Comparison of ENCODE assay signal across 18 cellular contexts in the genomic region with DNA sequence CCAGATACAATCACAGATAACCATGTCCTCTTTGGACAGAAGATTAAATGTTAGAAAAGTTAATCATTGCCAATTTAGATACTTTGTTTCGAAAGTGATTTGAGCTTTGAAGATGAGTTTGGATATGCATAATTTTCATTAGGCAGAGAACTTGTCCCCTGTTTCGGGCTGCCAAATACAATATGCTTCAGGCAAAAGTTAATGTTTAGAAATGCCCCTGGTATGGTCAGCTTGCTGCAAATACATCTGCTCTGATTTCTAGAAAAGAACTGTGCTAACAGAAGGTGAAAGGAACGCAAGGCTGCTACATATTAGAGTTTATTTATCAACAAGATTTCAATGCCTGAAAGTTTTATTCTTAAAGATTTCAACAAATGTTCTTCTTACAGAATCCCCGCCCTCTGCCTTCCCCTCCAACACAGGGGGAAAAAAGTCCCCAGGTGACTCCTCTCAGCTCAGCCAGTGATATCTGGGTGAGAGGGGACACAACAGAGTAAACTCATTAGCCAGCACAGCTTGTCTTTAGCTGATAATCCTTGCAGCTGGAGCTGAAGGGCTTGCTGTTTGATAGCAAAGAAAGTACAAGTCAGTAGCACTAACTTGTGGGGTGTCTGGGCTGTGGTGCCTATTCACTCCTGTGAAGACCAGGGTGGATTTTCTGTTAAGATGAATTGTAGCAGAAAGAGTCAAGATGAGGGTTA.
DNase-seq lines count a peak whose midpoint lies in the region; ATAC-seq and FAIRE-seq lines count a peak whose summit lies in the region.
"Had no signal": no experiment of that assay in that cellular context is flagged by ENCODE, and none has a peak within 500 bp of the region (broad histone marks: within the 10 kb centered on the region; RNA-seq: fewer than 3 reads in every experiment).

No MANE protein-coding gene starts in this region.

- no peaks in the 10 kb centered on the region for H3K4me1 Mint-ChIP-seq in activated CD8-positive, alpha-beta T cell treated with anti-CD3 and anti-CD28 coated beads, Interleukin-2, amount 10 ng/mL, durations not matched to agents 7 days and 5 days (ENCODE audit: low read depth)

- no peak overlapping the region for H2BK5ac ChIP-seq in mesendoderm (ENCODE audit: low read length)

- no peaks in the 10 kb centered on the region for H3K79me2 ChIP-seq in mesendoderm (ENCODE audit: control insufficient read depth, insufficient read depth, low read length)

- H3K23ac ChIP-seq in mesendoderm (ENCODE audit: low read length), result no peak overlapping the region

- no peak overlapping the region for H2BK15ac ChIP-seq in mesendoderm (replicated peaks; ENCODE audit: low read depth)

- no peak overlapping the region for H2BK120ac ChIP-seq in mesendoderm (ENCODE audit: low read depth, low read length)

- no peaks in the 10 kb centered on the region for H3K36me3 Mint-ChIP-seq in activated CD8-positive, alpha-beta T cell treated with anti-CD3 and anti-CD28 coated beads, Interleukin-2, amount 10 ng/mL, durations not matched to agents 7 days and 5 days (ENCODE audit: low read depth)
- H3K36me3 Mint-ChIP-seq: CD8-positive, alpha-beta T cell had no signal

- peaks cover 6% of the 10 kb centered on the region for H3K4me1 ChIP-seq in mesendoderm (ENCODE audit: control insufficient read depth, low read depth, low read length)
- H3K4me1 ChIP-seq: BE2C had no signal

- no peak overlapping the region for H3K27ac Mint-ChIP-seq in activated CD8-positive, alpha-beta T cell treated with anti-CD3 and anti-CD28 coated beads, Interleukin-2, amount 10 ng/mL, durations not matched to agents 7 days and 5 days
- H3K27ac Mint-ChIP-seq: CD8-positive, alpha-beta T cell had no signal

- H4K5ac ChIP-seq in mesendoderm (ENCODE audit: low read length), result no peak overlapping the region

- no CpG with 5 or more reads among the region's 4 CpGs for WGBS in mesendoderm (ENCODE audit: extremely low coverage, insufficient coverage, low lambda C conversion rate)

- no peaks in the 10 kb centered on the region for H3K27me3 ChIP-seq in mesendoderm (ENCODE audit: insufficient read depth, low read length, poor library complexity)
- H3K27me3 ChIP-seq: BE2C, MG63 had no signal

- FAIRE-seq in RCC 7860 (lab: Jason Lieb, UNC), result no peak

- H3K27me3 Mint-ChIP-seq in activated CD8-positive, alpha-beta T cell treated with anti-CD3 and anti-CD28 coated beads, Interleukin-2, amount 10 ng/mL, durations not matched to agents 7 days and 5 days (ENCODE audit: low read depth), result peaks cover 4% of the 10 kb centered on the region

- peak; percentile 38 for DNase-seq in D341Med (ENCODE audit: low spot score)
- peak; percentile 49 for DNase-seq in ecto neural progenitor cell (ENCODE audit: low spot score)
- DNase-seq in mesendoderm, result peak; percentile 86
- DNase-seq in T1000 (lab: John Stamatoyannopoulos, UW), result no peak
- DNase-seq in RCC 7860 (ENCODE audit: low spot score), result no peak
- no peak for DNase-seq in activated CD8-positive, alpha-beta T cell treated with anti-CD3 and anti-CD28 coated beads, Interleukin-2, amount 10 ng/mL, durations not matched to agents 7 days and 5 days
- DNase-seq: BE2C; CD8-positive, alpha-beta T cell; DMS 273 treated with DMSO at 0.1 percent for 48 hours; EL; H9; MG63; NCI-H1105; NCI-H187 treated with DMSO at 0.1 percent for 48 hours; NCI-H510A; NK-92 treated with Interleukin-12 subunit alpha and Interleukin-12 subunit beta, amount 100 ng/mL, for 24 hours; OCI-M1 had no signal

- no peaks in the 10 kb centered on the region for H3K9me3 Mint-ChIP-seq in activated CD8-positive, alpha-beta T cell treated with anti-CD3 and anti-CD28 coated beads, Interleukin-2, amount 10 ng/mL, durations not matched to agents 7 days and 5 days (ENCODE audit: insufficient read depth)
- H3K9me3 Mint-ChIP-seq: CD8-positive, alpha-beta T cell; H9 had no signal

- POLR2A ChIA-PET in activated CD8-positive, alpha-beta T cell treated with anti-CD3 and anti-CD28 coated beads, Interleukin-2, amount 10 ng/mL, durations not matched to agents 7 days and 5 days (lab: Charles Lee), result no interaction called here

- H4K8ac ChIP-seq in mesendoderm (ENCODE audit: low read depth, low read length), result no peak overlapping the region

- H3K4me3 Mint-ChIP-seq in activated CD8-positive, alpha-beta T cell treated with anti-CD3 and anti-CD28 coated beads, Interleukin-2, amount 10 ng/mL, durations not matched to agents 7 days and 5 days, result no peak overlapping the region
- H3K4me3 Mint-ChIP-seq: CD8-positive, alpha-beta T cell; H9 had no signal

- no peak overlapping the region for H3K4me3 ChIP-seq in mesendoderm (ENCODE audit: low read length)
- H3K4me3 ChIP-seq: MG63 had no signal

- no peak overlapping the region for H3K27ac ChIP-seq in mesendoderm (ENCODE audit: low read depth, low read length)

- no peak overlapping the region for H3K4ac ChIP-seq in mesendoderm (ENCODE audit: low read depth, low read length)

- no peak overlapping the region for H3K56ac ChIP-seq in mesendoderm (ENCODE audit: low read length)

- CTCF ChIA-PET in activated CD8-positive, alpha-beta T cell treated with anti-CD3 and anti-CD28 coated beads, Interleukin-2, amount 10 ng/mL, durations not matched to agents 7 days and 5 days (lab: Charles Lee), result interaction anchor here (1.2 kb wide), 1 partner anchor 32 kb away, joined by 3 read pairs; no protein-coding TSS in a partner anchor

- no peaks in the 10 kb centered on the region for H3K79me1 ChIP-seq in mesendoderm (ENCODE audit: low read length)

- H3K9ac ChIP-seq in mesendoderm (ENCODE audit: low read length), result no peak overlapping the region

- H2AK5ac ChIP-seq in mesendoderm (ENCODE audit: low read length), result no peak overlapping the region

- H3K36me3 ChIP-seq in mesendoderm (ENCODE audit: control insufficient read depth, insufficient read depth, low read length), result no peaks in the 10 kb centered on the region
- H3K36me3 ChIP-seq: BE2C, MG63 had no signal

- no peak overlapping the region for H3K4me2 ChIP-seq in mesendoderm (ENCODE audit: low read length)

- H3K18ac ChIP-seq in mesendoderm (ENCODE audit: low read length), result no peak overlapping the region

- peak; percentile 58 for ATAC-seq in GM21619 (IDR thresholded peaks at IDR 0.05; ENCODE audit: unreplicated experiment)
- ATAC-seq in activated CD8-positive, alpha-beta T cell treated with anti-CD3 and anti-CD28 coated beads, Interleukin-2, amount 10 ng/mL, durations not matched to agents 7 days and 5 days, result no peak
- ATAC-seq: CD8-positive, alpha-beta T cell had no signal

Comparison
In these comparisons a context has a peak if more than half of its experiments do, and no peak if none do; other contexts are left out.
1. DNase-seq: peak in D341Med (single experiment), ecto neural progenitor cell (single experiment) and mesendoderm (single experiment); none in T1000 (single experiment), RCC 7860 (single experiment) and activated CD8-positive, alpha-beta T cell treated with anti-CD3 and anti-CD28 coated beads, Interleukin-2, amount 10 ng/mL, durations not matched to agents 7 days and 5 days (single experiment).